Comparison of ENCODE assay signal across 1 cellular context in the genomic region with DNA sequence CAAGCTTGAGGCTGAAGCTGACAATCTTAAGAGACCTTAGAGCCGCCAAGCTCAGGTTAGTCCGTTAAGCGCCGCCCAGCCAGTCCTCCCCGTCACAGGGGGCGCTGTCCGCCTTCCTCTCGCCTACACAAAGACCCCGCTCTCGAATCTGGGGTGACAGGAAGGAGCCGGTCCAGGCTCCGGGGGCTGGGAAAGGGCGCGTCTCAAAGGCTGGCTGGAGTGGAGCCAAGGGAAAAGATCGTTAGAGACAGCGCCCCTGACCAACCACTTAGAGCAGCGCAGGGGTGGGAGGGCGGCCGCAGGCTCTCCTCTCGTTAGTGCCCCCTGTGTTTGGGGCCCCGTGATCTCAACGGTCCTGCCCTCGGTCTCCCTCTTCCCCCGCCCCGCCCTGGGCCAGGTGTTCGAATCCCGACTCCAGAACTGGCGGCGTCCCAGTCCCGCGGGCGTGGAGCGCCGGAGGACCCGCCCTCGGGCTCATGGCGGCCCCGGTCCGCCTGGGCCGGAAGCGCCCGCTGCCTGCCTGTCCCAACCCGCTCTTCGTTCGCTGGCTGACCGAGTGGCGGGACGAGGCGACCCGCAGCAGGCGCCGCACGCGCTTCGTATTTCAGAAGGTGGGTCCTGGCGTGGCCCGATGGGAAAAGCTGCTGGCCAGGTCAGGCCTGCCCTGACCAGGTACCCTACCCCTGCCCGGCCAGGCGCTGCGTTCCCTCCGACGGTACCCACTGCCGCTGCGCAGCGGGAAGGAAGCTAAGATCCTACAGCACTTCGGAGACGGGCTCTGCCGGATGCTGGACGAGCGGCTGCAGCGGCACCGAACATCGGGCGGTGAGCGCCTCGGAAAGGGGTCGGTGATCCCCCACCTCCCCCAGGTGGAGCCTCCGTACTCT.
A peak's percentile ranks its signal among the peaks of the same experiment; 100 is the strongest.
TF ChIP-seq lines count a peak whose summit lies in the region.

A gene with protein sequence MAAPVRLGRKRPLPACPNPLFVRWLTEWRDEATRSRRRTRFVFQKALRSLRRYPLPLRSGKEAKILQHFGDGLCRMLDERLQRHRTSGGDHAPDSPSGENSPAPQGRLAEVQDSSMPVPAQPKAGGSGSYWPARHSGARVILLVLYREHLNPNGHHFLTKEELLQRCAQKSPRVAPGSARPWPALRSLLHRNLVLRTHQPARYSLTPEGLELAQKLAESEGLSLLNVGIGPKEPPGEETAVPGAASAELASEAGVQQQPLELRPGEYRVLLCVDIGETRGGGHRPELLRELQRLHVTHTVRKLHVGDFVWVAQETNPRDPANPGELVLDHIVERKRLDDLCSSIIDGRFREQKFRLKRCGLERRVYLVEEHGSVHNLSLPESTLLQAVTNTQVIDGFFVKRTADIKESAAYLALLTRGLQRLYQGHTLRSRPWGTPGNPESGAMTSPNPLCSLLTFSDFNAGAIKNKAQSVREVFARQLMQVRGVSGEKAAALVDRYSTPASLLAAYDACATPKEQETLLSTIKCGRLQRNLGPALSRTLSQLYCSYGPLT (plus strand): TSS at position 156 of the 887 bp plus-strand sequence. CDS start 321 bp downstream, at position 477.

TF ChIP-seq in HepG2, 621 proteins besides CTCF, POLR2A, EP300 and RAD21 (continued from another document and continues in another):
- TF ChIP-seq, protein P1, sequence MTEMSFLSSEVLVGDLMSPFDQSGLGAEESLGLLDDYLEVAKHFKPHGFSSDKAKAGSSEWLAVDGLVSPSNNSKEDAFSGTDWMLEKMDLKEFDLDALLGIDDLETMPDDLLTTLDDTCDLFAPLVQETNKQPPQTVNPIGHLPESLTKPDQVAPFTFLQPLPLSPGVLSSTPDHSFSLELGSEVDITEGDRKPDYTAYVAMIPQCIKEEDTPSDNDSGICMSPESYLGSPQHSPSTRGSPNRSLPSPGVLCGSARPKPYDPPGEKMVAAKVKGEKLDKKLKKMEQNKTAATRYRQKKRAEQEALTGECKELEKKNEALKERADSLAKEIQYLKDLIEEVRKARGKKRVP (CRISPR knock-in tag; IDR thresholded peaks at IDR 0.05), result peak in 1 of 2 experiments; percentile 57; a peak in 2 of 4 replicates
- TF ChIP-seq ZNF746 (CRISPR knock-in tag; IDR thresholded peaks at IDR 0.05) (peak; percentile 52; the same call in 1 of the 2 replicates), CREB1 (IDR thresholded peaks at IDR 0.05) (0 out of 2 replicates have a peak, but pooled peaks have one; percentile 20), CREB1 (CRISPR knock-in tag; IDR thresholded peaks at IDR 0.05) (peak; percentile 75; the same call in 1 of the 2 replicates), ZNF816 (CRISPR knock-in tag; IDR thresholded peaks at IDR 0.05; ENCODE audit: borderline replicate concordance) (peak; percentile 82; the same call in 1 of the 2 replicates), ZBTB7B (CRISPR knock-in tag; IDR thresholded peaks at IDR 0.05) (peak; percentile 85; the same call in 1 of the 2 replicates), TMF1 (CRISPR knock-in tag; IDR thresholded peaks at IDR 0.05; ENCODE audit: low read depth) (no peak), MEIS1 (CRISPR knock-in tag; IDR thresholded peaks at IDR 0.05; ENCODE audit: borderline replicate concordance) (no peak), RAD51 (IDR thresholded peaks at IDR 0.05; ENCODE audit: borderline replicate concordance) (no peak), ZNF614 (CRISPR knock-in tag; IDR thresholded peaks at IDR 0.05; ENCODE audit: borderline replicate concordance) (peak; percentile 54; the same call in 1 of the 2 replicates), NRL (CRISPR knock-in tag; IDR thresholded peaks at IDR 0.05; ENCODE audit: borderline replicate concordance) (0 out of 2 replicates have a peak, but pooled peaks have one; percentile 57), KLF11 (CRISPR knock-in tag; IDR thresholded peaks at IDR 0.05) (no peak), ZNF264 (CRISPR knock-in tag; IDR thresholded peaks at IDR 0.05) (0 out of 2 replicates have a peak, but pooled peaks have one; percentile 63), ZNF703 (CRISPR knock-in tag; IDR thresholded peaks at IDR 0.05; ENCODE audit: borderline replicate concordance) (peak; percentile 80; the same call in 1 of the 2 replicates), ATF1 (CRISPR knock-in tag; IDR thresholded peaks at IDR 0.05) (peak; percentile 66), ZBTB3 (CRISPR knock-in tag; IDR thresholded peaks at IDR 0.05; ENCODE audit: borderline replicate concordance, low read depth) (no peak), ZNF205 (CRISPR knock-in tag; IDR thresholded peaks at IDR 0.05) (peak; percentile 75; the same call in 1 of the 2 replicates), NFKBIZ (CRISPR knock-in tag; IDR thresholded peaks at IDR 0.05) (no peak), CBX2 (IDR thresholded peaks at IDR 0.05; ENCODE audit: low read depth, low read length) (no peak), CBX2 (CRISPR knock-in tag; IDR thresholded peaks at IDR 0.05; ENCODE audit: low read depth) (peak; percentile 12; the same call in 1 of the 2 replicates), ZNF335 (CRISPR knock-in tag; IDR thresholded peaks at IDR 0.05) (peak; percentile 66; the same call in 1 of the 2 replicates), SPEN (CRISPR knock-in tag; IDR thresholded peaks at IDR 0.05; ENCODE audit: low read depth) (peak; percentile 67), GATA4 (IDR thresholded peaks at IDR 0.05; ENCODE audit: borderline replicate concordance, low read depth) (no peak), ZNF724P (CRISPR knock-in tag; IDR thresholded peaks at IDR 0.05; ENCODE audit: borderline replicate concordance) (0 out of 2 replicates have a peak, but pooled peaks have one; percentile 32), ELF4 (CRISPR knock-in tag; IDR thresholded peaks at IDR 0.05; ENCODE audit: borderline replicate concordance) (peak; percentile 77; the same call in 1 of the 2 replicates), RBAK (CRISPR knock-in tag; IDR thresholded peaks at IDR 0.05) (no peak), MAZ (IDR thresholded peaks at IDR 0.05; ENCODE audit: borderline replicate concordance, low read depth, low read length) (peak; percentile 59; the same call in 1 of the 2 replicates), MAZ (CRISPR knock-in tag; IDR thresholded peaks at IDR 0.05; ENCODE audit: low read depth) (peak; percentile 88), NR2F1 (CRISPR knock-in tag; IDR thresholded peaks at IDR 0.05) (no peak), ZNF468 (CRISPR knock-in tag; IDR thresholded peaks at IDR 0.05) (no peak)
- TF ChIP-seq, protein P2, sequence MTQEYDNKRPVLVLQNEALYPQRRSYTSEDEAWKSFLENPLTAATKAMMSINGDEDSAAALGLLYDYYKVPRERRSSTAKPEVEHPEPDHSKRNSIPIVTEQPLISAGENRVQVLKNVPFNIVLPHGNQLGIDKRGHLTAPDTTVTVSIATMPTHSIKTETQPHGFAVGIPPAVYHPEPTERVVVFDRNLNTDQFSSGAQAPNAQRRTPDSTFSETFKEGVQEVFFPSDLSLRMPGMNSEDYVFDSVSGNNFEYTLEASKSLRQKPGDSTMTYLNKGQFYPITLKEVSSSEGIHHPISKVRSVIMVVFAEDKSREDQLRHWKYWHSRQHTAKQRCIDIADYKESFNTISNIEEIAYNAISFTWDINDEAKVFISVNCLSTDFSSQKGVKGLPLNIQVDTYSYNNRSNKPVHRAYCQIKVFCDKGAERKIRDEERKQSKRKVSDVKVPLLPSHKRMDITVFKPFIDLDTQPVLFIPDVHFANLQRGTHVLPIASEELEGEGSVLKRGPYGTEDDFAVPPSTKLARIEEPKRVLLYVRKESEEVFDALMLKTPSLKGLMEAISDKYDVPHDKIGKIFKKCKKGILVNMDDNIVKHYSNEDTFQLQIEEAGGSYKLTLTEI (CRISPR knock-in tag; conservative IDR thresholded peaks at IDR 0.05), result no peak
- TF ChIP-seq, protein P3, sequence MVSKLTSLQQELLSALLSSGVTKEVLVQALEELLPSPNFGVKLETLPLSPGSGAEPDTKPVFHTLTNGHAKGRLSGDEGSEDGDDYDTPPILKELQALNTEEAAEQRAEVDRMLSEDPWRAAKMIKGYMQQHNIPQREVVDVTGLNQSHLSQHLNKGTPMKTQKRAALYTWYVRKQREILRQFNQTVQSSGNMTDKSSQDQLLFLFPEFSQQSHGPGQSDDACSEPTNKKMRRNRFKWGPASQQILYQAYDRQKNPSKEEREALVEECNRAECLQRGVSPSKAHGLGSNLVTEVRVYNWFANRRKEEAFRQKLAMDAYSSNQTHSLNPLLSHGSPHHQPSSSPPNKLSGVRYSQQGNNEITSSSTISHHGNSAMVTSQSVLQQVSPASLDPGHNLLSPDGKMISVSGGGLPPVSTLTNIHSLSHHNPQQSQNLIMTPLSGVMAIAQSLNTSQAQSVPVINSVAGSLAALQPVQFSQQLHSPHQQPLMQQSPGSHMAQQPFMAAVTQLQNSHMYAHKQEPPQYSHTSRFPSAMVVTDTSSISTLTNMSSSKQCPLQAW (CRISPR knock-in tag; IDR thresholded peaks at IDR 0.05), result peak; percentile 37; the same call in 1 of the 2 replicates
- TF ChIP-seq, protein P4, sequence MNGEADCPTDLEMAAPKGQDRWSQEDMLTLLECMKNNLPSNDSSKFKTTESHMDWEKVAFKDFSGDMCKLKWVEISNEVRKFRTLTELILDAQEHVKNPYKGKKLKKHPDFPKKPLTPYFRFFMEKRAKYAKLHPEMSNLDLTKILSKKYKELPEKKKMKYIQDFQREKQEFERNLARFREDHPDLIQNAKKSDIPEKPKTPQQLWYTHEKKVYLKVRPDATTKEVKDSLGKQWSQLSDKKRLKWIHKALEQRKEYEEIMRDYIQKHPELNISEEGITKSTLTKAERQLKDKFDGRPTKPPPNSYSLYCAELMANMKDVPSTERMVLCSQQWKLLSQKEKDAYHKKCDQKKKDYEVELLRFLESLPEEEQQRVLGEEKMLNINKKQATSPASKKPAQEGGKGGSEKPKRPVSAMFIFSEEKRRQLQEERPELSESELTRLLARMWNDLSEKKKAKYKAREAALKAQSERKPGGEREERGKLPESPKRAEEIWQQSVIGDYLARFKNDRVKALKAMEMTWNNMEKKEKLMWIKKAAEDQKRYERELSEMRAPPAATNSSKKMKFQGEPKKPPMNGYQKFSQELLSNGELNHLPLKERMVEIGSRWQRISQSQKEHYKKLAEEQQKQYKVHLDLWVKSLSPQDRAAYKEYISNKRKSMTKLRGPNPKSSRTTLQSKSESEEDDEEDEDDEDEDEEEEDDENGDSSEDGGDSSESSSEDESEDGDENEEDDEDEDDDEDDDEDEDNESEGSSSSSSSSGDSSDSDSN (CRISPR knock-in tag; IDR thresholded peaks at IDR 0.05), result peak; percentile 76
- TF ChIP-seq, protein P5, sequence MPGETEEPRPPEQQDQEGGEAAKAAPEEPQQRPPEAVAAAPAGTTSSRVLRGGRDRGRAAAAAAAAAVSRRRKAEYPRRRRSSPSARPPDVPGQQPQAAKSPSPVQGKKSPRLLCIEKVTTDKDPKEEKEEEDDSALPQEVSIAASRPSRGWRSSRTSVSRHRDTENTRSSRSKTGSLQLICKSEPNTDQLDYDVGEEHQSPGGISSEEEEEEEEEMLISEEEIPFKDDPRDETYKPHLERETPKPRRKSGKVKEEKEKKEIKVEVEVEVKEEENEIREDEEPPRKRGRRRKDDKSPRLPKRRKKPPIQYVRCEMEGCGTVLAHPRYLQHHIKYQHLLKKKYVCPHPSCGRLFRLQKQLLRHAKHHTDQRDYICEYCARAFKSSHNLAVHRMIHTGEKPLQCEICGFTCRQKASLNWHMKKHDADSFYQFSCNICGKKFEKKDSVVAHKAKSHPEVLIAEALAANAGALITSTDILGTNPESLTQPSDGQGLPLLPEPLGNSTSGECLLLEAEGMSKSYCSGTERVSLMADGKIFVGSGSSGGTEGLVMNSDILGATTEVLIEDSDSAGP (CRISPR knock-in tag; IDR thresholded peaks at IDR 0.05; ENCODE audit: borderline replicate concordance), result peak; percentile 83; the same call in 1 of the 2 replicates
- TF ChIP-seq, protein P6, sequence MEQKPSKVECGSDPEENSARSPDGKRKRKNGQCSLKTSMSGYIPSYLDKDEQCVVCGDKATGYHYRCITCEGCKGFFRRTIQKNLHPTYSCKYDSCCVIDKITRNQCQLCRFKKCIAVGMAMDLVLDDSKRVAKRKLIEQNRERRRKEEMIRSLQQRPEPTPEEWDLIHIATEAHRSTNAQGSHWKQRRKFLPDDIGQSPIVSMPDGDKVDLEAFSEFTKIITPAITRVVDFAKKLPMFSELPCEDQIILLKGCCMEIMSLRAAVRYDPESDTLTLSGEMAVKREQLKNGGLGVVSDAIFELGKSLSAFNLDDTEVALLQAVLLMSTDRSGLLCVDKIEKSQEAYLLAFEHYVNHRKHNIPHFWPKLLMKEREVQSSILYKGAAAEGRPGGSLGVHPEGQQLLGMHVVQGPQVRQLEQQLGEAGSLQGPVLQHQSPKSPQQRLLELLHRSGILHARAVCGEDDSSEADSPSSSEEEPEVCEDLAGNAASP (CRISPR knock-in tag; IDR thresholded peaks at IDR 0.05; ENCODE audit: borderline replicate concordance), result peak; percentile 15
- TF ChIP-seq, protein P7, sequence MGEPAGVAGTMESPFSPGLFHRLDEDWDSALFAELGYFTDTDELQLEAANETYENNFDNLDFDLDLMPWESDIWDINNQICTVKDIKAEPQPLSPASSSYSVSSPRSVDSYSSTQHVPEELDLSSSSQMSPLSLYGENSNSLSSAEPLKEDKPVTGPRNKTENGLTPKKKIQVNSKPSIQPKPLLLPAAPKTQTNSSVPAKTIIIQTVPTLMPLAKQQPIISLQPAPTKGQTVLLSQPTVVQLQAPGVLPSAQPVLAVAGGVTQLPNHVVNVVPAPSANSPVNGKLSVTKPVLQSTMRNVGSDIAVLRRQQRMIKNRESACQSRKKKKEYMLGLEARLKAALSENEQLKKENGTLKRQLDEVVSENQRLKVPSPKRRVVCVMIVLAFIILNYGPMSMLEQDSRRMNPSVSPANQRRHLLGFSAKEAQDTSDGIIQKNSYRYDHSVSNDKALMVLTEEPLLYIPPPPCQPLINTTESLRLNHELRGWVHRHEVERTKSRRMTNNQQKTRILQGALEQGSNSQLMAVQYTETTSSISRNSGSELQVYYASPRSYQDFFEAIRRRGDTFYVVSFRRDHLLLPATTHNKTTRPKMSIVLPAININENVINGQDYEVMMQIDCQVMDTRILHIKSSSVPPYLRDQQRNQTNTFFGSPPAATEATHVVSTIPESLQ (CRISPR knock-in tag; conservative IDR thresholded peaks at IDR 0.05), result no peak
- TF ChIP-seq, protein P8, sequence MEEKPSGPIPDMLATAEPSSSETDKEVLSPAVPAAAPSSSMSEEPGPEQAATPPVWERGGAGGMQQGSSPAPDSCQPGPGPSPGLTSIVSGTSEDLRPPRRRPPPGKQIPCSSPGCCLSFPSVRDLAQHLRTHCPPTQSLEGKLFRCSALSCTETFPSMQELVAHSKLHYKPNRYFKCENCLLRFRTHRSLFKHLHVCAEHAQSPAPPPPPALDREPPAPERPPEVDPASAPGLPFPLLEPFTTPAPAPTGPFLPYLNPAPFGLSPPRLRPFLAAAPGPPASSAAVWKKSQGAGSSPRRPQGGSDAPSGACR (CRISPR knock-in tag; IDR thresholded peaks at IDR 0.05), result peak; percentile 73; the same call in 1 of the 2 replicates
- TF ChIP-seq, protein P9, sequence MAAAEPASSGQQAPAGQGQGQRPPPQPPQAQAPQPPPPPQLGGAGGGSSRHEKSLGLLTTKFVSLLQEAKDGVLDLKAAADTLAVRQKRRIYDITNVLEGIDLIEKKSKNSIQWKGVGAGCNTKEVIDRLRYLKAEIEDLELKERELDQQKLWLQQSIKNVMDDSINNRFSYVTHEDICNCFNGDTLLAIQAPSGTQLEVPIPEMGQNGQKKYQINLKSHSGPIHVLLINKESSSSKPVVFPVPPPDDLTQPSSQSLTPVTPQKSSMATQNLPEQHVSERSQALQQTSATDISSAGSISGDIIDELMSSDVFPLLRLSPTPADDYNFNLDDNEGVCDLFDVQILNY (CRISPR knock-in tag; conservative IDR thresholded peaks at IDR 0.05), result no peak
